ENCODE assay signal across 1 cellular context in the genomic region with DNA sequence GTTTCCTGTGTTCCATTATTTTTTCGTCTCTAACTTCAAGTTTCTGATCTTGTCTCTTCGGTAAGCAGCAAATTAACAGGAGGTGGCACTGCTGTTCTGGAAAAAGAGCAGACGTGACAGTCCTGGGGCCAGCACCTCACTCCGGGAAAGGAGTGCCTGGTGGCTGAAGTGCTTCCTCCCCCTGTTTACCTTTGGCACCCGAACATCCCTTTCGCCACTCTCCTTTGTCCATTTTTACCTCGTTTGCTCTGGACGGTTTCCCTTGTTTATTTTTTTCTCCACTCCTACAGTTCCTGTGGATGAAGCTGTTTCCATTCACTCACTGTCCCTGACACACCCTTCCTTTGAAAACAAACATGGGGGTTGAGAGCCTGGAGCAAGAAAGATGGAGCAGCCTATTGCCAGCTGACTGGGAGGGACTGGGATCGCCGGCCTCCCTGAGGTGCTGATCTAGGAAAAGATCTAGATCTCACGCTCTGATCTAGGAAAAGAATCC.
TF ChIP-seq lines count a peak whose summit lies in the region.

No MANE protein-coding gene starts in this region.

TF ChIP-seq in GM23338, 12 proteins besides CTCF, POLR2A, EP300 and RAD21 (continued from another document):
- TF ChIP-seq NANOG (IDR thresholded peaks at IDR 0.05; ENCODE audit: borderline replicate concordance) (no peak), CREB1 (CRISPR knock-in tag; IDR thresholded peaks at IDR 0.05; ENCODE audit: low read depth) (no peak), STAT1 (IDR thresholded peaks at IDR 0.05; ENCODE audit: unreplicated experiment) (no peak)
- TF ChIP-seq, protein P1, sequence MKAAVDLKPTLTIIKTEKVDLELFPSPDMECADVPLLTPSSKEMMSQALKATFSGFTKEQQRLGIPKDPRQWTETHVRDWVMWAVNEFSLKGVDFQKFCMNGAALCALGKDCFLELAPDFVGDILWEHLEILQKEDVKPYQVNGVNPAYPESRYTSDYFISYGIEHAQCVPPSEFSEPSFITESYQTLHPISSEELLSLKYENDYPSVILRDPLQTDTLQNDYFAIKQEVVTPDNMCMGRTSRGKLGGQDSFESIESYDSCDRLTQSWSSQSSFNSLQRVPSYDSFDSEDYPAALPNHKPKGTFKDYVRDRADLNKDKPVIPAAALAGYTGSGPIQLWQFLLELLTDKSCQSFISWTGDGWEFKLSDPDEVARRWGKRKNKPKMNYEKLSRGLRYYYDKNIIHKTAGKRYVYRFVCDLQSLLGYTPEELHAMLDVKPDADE (IDR thresholded peaks at IDR 0.05) = no peak
- TF ChIP-seq, protein P2, sequence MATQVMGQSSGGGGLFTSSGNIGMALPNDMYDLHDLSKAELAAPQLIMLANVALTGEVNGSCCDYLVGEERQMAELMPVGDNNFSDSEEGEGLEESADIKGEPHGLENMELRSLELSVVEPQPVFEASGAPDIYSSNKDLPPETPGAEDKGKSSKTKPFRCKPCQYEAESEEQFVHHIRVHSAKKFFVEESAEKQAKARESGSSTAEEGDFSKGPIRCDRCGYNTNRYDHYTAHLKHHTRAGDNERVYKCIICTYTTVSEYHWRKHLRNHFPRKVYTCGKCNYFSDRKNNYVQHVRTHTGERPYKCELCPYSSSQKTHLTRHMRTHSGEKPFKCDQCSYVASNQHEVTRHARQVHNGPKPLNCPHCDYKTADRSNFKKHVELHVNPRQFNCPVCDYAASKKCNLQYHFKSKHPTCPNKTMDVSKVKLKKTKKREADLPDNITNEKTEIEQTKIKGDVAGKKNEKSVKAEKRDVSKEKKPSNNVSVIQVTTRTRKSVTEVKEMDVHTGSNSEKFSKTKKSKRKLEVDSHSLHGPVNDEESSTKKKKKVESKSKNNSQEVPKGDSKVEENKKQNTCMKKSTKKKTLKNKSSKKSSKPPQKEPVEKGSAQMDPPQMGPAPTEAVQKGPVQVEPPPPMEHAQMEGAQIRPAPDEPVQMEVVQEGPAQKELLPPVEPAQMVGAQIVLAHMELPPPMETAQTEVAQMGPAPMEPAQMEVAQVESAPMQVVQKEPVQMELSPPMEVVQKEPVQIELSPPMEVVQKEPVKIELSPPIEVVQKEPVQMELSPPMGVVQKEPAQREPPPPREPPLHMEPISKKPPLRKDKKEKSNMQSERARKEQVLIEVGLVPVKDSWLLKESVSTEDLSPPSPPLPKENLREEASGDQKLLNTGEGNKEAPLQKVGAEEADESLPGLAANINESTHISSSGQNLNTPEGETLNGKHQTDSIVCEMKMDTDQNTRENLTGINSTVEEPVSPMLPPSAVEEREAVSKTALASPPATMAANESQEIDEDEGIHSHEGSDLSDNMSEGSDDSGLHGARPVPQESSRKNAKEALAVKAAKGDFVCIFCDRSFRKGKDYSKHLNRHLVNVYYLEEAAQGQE (IDR thresholded peaks at IDR 0.05; ENCODE audit: unreplicated experiment) = no peak
